8 cellular contexts compared by ENCODE assay signal in genomic region chr13:28138756-28139470, GRCh38. TPM values are rescaled to one million over a fixed set of nuclear protein-coding genes. Genes with fewer than 3 reads are reported as not detected.
A peak's percentile ranks its signal among the peaks of the same experiment; 100 is the strongest.
DNase-seq lines count a peak whose midpoint lies in the region; FAIRE-seq and TF ChIP-seq lines count a peak whose summit lies in the region.

No MANE protein-coding gene starts in this region.

- no peaks in the 10 kb centered on the region for H4K20me1 ChIP-seq in MM.1S (ENCODE audit: insufficient read depth, low read length)

- H3K36me3 ChIP-seq in MM.1S (replicated peaks; ENCODE audit: insufficient read depth, low read length) (no peaks in the 10 kb centered on the region), ascending aorta (no peaks in the 10 kb centered on the region), rectal smooth muscle tissue (ENCODE audit: control insufficient read depth, insufficient read depth, low read length) (no peaks in the 10 kb centered on the region), uterus (no peaks in the 10 kb centered on the region)

- no peak for FAIRE-seq in H54 (lab: Jason Lieb, UNC)

- H3K4me1 ChIP-seq in MM.1S (ENCODE audit: low read length) = no peaks in the 10 kb centered on the region
- H3K4me1 ChIP-seq in ascending aorta = peaks cover 0 to 16% of the 10 kb centered on the region in 2 donors
- peaks cover 6% of the 10 kb centered on the region for H3K4me1 ChIP-seq in rectal smooth muscle tissue (ENCODE audit: control insufficient read depth, insufficient read depth, low read length)
- H3K4me1 ChIP-seq in uterus = no peaks in the 10 kb centered on the region

- peak; percentile 91 for DNase-seq in GM03348 (ENCODE audit: low spot score)
- peak; percentile 27 for DNase-seq in H54 (ENCODE audit: insufficient read length, low spot score)
- DNase-seq in MM.1S = peak; percentile 60
- DNase-seq in T-helper 22 cell (ENCODE audit: low read depth) = peak; percentile 83
- DNase-seq in ascending aorta (ENCODE audit: low spot score in 2 of 2) = peak; percentile 36 to 86
- DNase-seq in hepatic stellate cell (ENCODE audit: low spot score) = peak; percentile 75
- peak; percentile 78 to 84 for DNase-seq in uterus

- peaks cover 47% of the 10 kb centered on the region for H3K79me2 ChIP-seq in MM.1S (ENCODE audit: low read length)

- H3K9ac ChIP-seq in MM.1S (ENCODE audit: low read length) (peak overlapping the region; percentile 85), rectal smooth muscle tissue (ENCODE audit: low read length) (peak overlapping the region; percentile 51)

- 0 out of 2 replicates have a peak overlapping the region, but pooled peaks have one; percentile 27 for H2AFZ ChIP-seq in MM.1S (ENCODE audit: low read length)

- no peaks in the 10 kb centered on the region for H3K9me2 ChIP-seq in MM.1S (replicated peaks; ENCODE audit: insufficient read depth, low read length)

- H3K27me3 ChIP-seq in MM.1S (replicated peaks; ENCODE audit: insufficient read depth, low read length) (no peaks in the 10 kb centered on the region), ascending aorta (no peaks in the 10 kb centered on the region), rectal smooth muscle tissue (ENCODE audit: control insufficient read depth, insufficient read depth, low read length) (no peaks in the 10 kb centered on the region), uterus (no peaks in the 10 kb centered on the region)

- no peak for TF ChIP-seq CTCF in MM.1S (IDR thresholded peaks at IDR 0.05; ENCODE audit: low read length)
- TF ChIP-seq CTCF in ascending aorta (IDR thresholded peaks at IDR 0.05) = no peak
- TF ChIP-seq CTCF in uterus (IDR thresholded peaks at IDR 0.05) = no peak

- TF ChIP-seq POLR2A in H54 (IDR thresholded peaks at IDR 0.05; ENCODE audit: low read depth, low read length) = peak; percentile 59
- peak in 1 of 2 donors; percentile 70 for TF ChIP-seq POLR2A in uterus (IDR thresholded peaks at IDR 0.05)

- intact Hi-C loops in ascending aorta (cut with DNase I) (loop anchor here (2.0 to 10.0 kb wide), 5 partner anchors 517 to 1154 kb away; partner anchors contain the start of genes LNX2, POLR1D, POMP and RASL11A), uterus (cut with DNase I; ENCODE audit: low total_unique reads) (no loop called here)

- H3K27ac ChIP-seq in MM.1S (ENCODE audit: low read length) = peak overlapping the region; percentile 91
- H3K27ac ChIP-seq in ascending aorta = peak overlapping the region; percentile 90 to 100
- peak overlapping the region; percentile 95 for H3K27ac ChIP-seq in rectal smooth muscle tissue (ENCODE audit: low read depth, low read length)
- peak overlapping the region; percentile 97 for H3K27ac ChIP-seq in uterus

- no peaks in the 10 kb centered on the region for H3K9me3 ChIP-seq in MM.1S (replicated peaks; ENCODE audit: insufficient read depth, low read length)
- no peaks in the 10 kb centered on the region for H3K9me3 ChIP-seq in ascending aorta
- no peaks in the 10 kb centered on the region for H3K9me3 ChIP-seq in uterus

- peak overlapping the region; percentile 61 for H3K4me3 ChIP-seq in MM.1S (ENCODE audit: low read length)
- H3K4me3 ChIP-seq in ascending aorta = peak overlapping the region; percentile 81 to 95
- H3K4me3 ChIP-seq in rectal smooth muscle tissue (ENCODE audit: low read length) = peak overlapping the region; percentile 96
- H3K4me3 ChIP-seq in uterus = peak overlapping the region; percentile 75 to 97

- peaks cover 4% of the 10 kb centered on the region for H3F3A ChIP-seq in MM.1S (ENCODE audit: insufficient read depth, low read length)

- H3K4me2 ChIP-seq in MM.1S (ENCODE audit: low read depth, low read length) = no peak overlapping the region

RNA-seq across cellular contexts. Expression of gene PAN3, which starts 0.6 kb away (rescaled TPM):
- total RNA-seq in ascending aorta (34.5 TPM), uterus (10 to 100 TPM; 17.4 to 61.4 (median 48.2) TPM)

RNA-seq across cellular contexts. Expression of gene FLT3, which starts 38.5 kb away (rescaled TPM):
- total RNA-seq in ascending aorta (not detected), uterus (under 1 TPM in 3 of 4 donors, not detected in 1; under 0.01 to 0.90 (median 0.24) TPM)

Comparison
In these comparisons a context has a peak if more than half of its experiments do, and no peak if none do; other contexts are left out.
1. Peak in every context shown above with its lines: DNase-seq, H3K4me3 ChIP-seq and H3K27ac ChIP-seq.
2. DNase-seq: peak in every context shown above with its lines; median percentile 91 in GM03348; 83 in T-helper 22 cell; 81 in uterus; 75 in hepatic stellate cell; 61 in ascending aorta; 60 in MM.1S; 27 in H54.